ENCODE assay signal across 8 cellular contexts in genomic region chrX:71181910-71182799, GRCh38. TPM values are rescaled to one million over a fixed set of nuclear protein-coding genes. Genes with fewer than 3 reads are reported as not detected.
A peak's percentile ranks its signal among the peaks of the same experiment; 100 is the strongest.
DNase-seq lines count a peak whose midpoint lies in the region; ATAC-seq and TF ChIP-seq lines count a peak whose summit lies in the region.

No MANE protein-coding gene starts in this region.

- H3K27ac ChIP-seq in fibroblast of lung (ENCODE audit: insufficient read depth, low read length), result peak overlapping the region; percentile 74

- H3K4me2 ChIP-seq in fibroblast of lung (ENCODE audit: extremely low read depth, insufficient read depth, low read length), result peak overlapping the region; percentile 54

- no peaks in the 10 kb centered on the region for H3K79me2 ChIP-seq in fibroblast of lung (ENCODE audit: control insufficient read depth, insufficient read depth, low read length)

- TF ChIP-seq EP300 in Ishikawa (IDR thresholded peaks at IDR 0.05; ENCODE audit: borderline replicate concordance), result no peak

- H3K36me3 ChIP-seq in fibroblast of lung (ENCODE audit: control insufficient read depth, insufficient read depth, low read length), result no peaks in the 10 kb centered on the region

- peaks cover 15% of the 10 kb centered on the region for H3K36me3 Mint-ChIP-seq in activated T-helper 17 cell treated with anti-CD3 and anti-CD28 coated beads, Interleukin-2, amount 50 U/mL, for 72 hours (ENCODE audit: low read depth)
- no peaks in the 10 kb centered on the region for H3K36me3 Mint-ChIP-seq in naive B cell
- peaks cover 15% of the 10 kb centered on the region for H3K36me3 Mint-ChIP-seq in stimulated activated effector memory CD8-positive, alpha-beta T cell treated with anti-CD3 and anti-CD28 coated beads, Interleukin-12 subunit alpha, Interleukin-12 subunit beta, amount 100 ng/mL, for 72 hours

- no peaks in the 10 kb centered on the region for H3K4me1 Mint-ChIP-seq in activated T-helper 17 cell treated with anti-CD3 and anti-CD28 coated beads, Interleukin-2, amount 50 U/mL, for 72 hours
- peaks cover 4 to 16% (median 5%) of the 10 kb centered on the region in 3 donors for H3K4me1 Mint-ChIP-seq in naive B cell
- no peaks in the 10 kb centered on the region for H3K4me1 Mint-ChIP-seq in stimulated activated effector memory CD8-positive, alpha-beta T cell treated with anti-CD3 and anti-CD28 coated beads, Interleukin-12 subunit alpha, Interleukin-12 subunit beta, amount 100 ng/mL, for 72 hours

- peak overlapping the region; percentile 53 for H3K9ac ChIP-seq in fibroblast of lung (ENCODE audit: insufficient read depth, low read length)

- no peaks in the 10 kb centered on the region for H3K4me1 ChIP-seq in fibroblast of lung (ENCODE audit: control insufficient read depth, extremely low read depth, insufficient read depth, low read length)

- no peaks in the 10 kb centered on the region for H3K27me3 ChIP-seq in fibroblast of lung (ENCODE audit: control insufficient read depth, insufficient read depth, low read length)

- H3K27ac Mint-ChIP-seq in activated T-helper 17 cell treated with anti-CD3 and anti-CD28 coated beads, Interleukin-2, amount 50 U/mL, for 72 hours, result peak overlapping the region; percentile 93
- H3K27ac Mint-ChIP-seq in naive B cell, result peak overlapping the region; percentile 92 to 99 (median 97)
- H3K27ac Mint-ChIP-seq in stimulated activated effector memory CD8-positive, alpha-beta T cell treated with anti-CD3 and anti-CD28 coated beads, Interleukin-12 subunit alpha, Interleukin-12 subunit beta, amount 100 ng/mL, for 72 hours, result peak overlapping the region; percentile 95

- H2AFZ ChIP-seq in fibroblast of lung (ENCODE audit: low read length), result peak overlapping the region; percentile 36

- TF ChIP-seq CTCF in fibroblast of lung (conservative IDR thresholded peaks at IDR 0.05 in 1 of 2, IDR thresholded peaks at IDR 0.05 in 1 of 2; ENCODE audit: low read depth in 1 of 2, low read length in 2 of 2), result no peak

- peak overlapping the region; percentile 37 to 82 (median 50) for H3K4me3 ChIP-seq in fibroblast of lung (replicated peaks in 1 of 4; ENCODE audit: control extremely low read depth in 1 of 4, insufficient read depth in 1 of 4, low read depth in 3 of 4, low read length in 4 of 4)

- H3K9me3 Mint-ChIP-seq in activated T-helper 17 cell treated with anti-CD3 and anti-CD28 coated beads, Interleukin-2, amount 50 U/mL, for 72 hours, result no peaks in the 10 kb centered on the region
- no peaks in the 10 kb centered on the region for H3K9me3 Mint-ChIP-seq in naive B cell
- no peaks in the 10 kb centered on the region for H3K9me3 Mint-ChIP-seq in stimulated activated effector memory CD8-positive, alpha-beta T cell treated with anti-CD3 and anti-CD28 coated beads, Interleukin-12 subunit alpha, Interleukin-12 subunit beta, amount 100 ng/mL, for 72 hours

- no peaks in the 10 kb centered on the region for H3K9me3 ChIP-seq in fibroblast of lung (ENCODE audit: control insufficient read depth, insufficient read depth, low read depth, low read length)

- no peak for TF ChIP-seq RAD21 in Ishikawa (IDR thresholded peaks at IDR 0.05; ENCODE audit: low read depth)

- ATAC-seq in GM21619 (IDR thresholded peaks at IDR 0.05; ENCODE audit: unreplicated experiment), result peak; percentile 87
- ATAC-seq in activated T-helper 17 cell treated with anti-CD3 and anti-CD28 coated beads, Interleukin-2, amount 50 U/mL, for 72 hours (replicated peaks), result peak; percentile 96
- ATAC-seq in naive B cell (ENCODE audit: low read depth in 2 of 2), result peak; percentile 88 to 91
- peak; percentile 97 for ATAC-seq in stimulated activated effector memory CD8-positive, alpha-beta T cell treated with anti-CD3 and anti-CD28 coated beads, Interleukin-12 subunit alpha, Interleukin-12 subunit beta, amount 100 ng/mL, for 72 hours

- peak overlapping the region; percentile 87 for H3K4me3 Mint-ChIP-seq in activated T-helper 17 cell treated with anti-CD3 and anti-CD28 coated beads, Interleukin-2, amount 50 U/mL, for 72 hours
- peak overlapping the region; percentile 86 to 99 (median 97) for H3K4me3 Mint-ChIP-seq in naive B cell
- peak overlapping the region; percentile 78 for H3K4me3 Mint-ChIP-seq in stimulated activated effector memory CD8-positive, alpha-beta T cell treated with anti-CD3 and anti-CD28 coated beads, Interleukin-12 subunit alpha, Interleukin-12 subunit beta, amount 100 ng/mL, for 72 hours

- H4K20me1 ChIP-seq in fibroblast of lung (ENCODE audit: control insufficient read depth, extremely low read depth, insufficient read depth, low read length), result no peaks in the 10 kb centered on the region

- DNase-seq in DMS53 (lab: John Stamatoyannopoulos, UW), result peak; percentile 98
- DNase-seq in RKO (ENCODE audit: low spot score), result peak; percentile 96
- peak; percentile 97 to 98 for DNase-seq in fibroblast of lung (ENCODE audit: low read depth in 2 of 2)
- peak; percentile 79 for DNase-seq in naive B cell
- peak; percentile 44 to 82 for DNase-seq in stimulated activated effector memory CD8-positive, alpha-beta T cell treated with anti-CD3 and anti-CD28 coated beads, Interleukin-12 subunit alpha, Interleukin-12 subunit beta, amount 100 ng/mL, for 72 hours (ENCODE audit: low spot score in 2 of 2)

- no peaks in the 10 kb centered on the region for H3K27me3 Mint-ChIP-seq in activated T-helper 17 cell treated with anti-CD3 and anti-CD28 coated beads, Interleukin-2, amount 50 U/mL, for 72 hours
- H3K27me3 Mint-ChIP-seq in naive B cell, result no peaks in the 10 kb centered on the region

TF ChIP-seq in Ishikawa, 13 proteins besides CTCF, POLR2A, EP300 and RAD21:
- TF ChIP-seq TCF12 (IDR thresholded peaks at IDR 0.05; ENCODE audit: low read depth) (no peak), YY1 (IDR thresholded peaks at IDR 0.05; ENCODE audit: low read depth) (peak; percentile 73; the same call in 1 of the 2 replicates), USF1 (IDR thresholded peaks at IDR 0.05) (peak; percentile 80), REST (IDR thresholded peaks at IDR 0.05; ENCODE audit: low read depth) (no peak), MAX (IDR thresholded peaks at IDR 0.05) (peak; percentile 91), ZBTB7A (IDR thresholded peaks at IDR 0.05; ENCODE audit: low read depth) (0 out of 2 replicates have a peak, but pooled peaks have one; percentile 42), TEAD4 (IDR thresholded peaks at IDR 0.05) (peak; percentile 49; the same call in 1 of the 2 replicates), TAF1 (IDR thresholded peaks at IDR 0.05; ENCODE audit: low read depth) (peak; percentile 71), FOXM1 (IDR thresholded peaks at IDR 0.05; ENCODE audit: borderline replicate concordance, low read depth) (0 out of 2 replicates have a peak, but pooled peaks have one; percentile 25)

RNA-seq across cellular contexts. Expression of gene NLGN3, which starts 37.5 kb away (rescaled TPM):
- total RNA-seq in activated T-helper 17 cell treated with anti-CD3 and anti-CD28 coated beads, Interleukin-2, amount 50 U/mL, for 72 hours, result 1 to 10 TPM; 1.6 to 6.4 TPM
- 0.51 and 0.83 TPM in 2 replicates for total RNA-seq in fibroblast of lung
- polyA plus RNA-seq in fibroblast of lung, result 0.41 and 0.71 TPM in 2 replicates
- polyA plus RNA-seq in fibroblast of lung (2012), result 0.44 and 0.63 TPM in 2 replicates
- 0.43 and 1.9 TPM in 2 replicates for polyA minus RNA-seq in fibroblast of lung (ENCODE audit: low replicate concordance)
- polyA plus RNA-seq in naive B cell (ENCODE audit: low read depth in 6 of 6), result under 1 TPM in 2 of 6 donors, not detected in 4; 0.09 to 0.35 TPM

RNA-seq across cellular contexts. Expression of gene GJB1, which starts 40.9 kb away (rescaled TPM):
- under 1 TPM in 1 of 2 donors, not detected in 1; 0.21 TPM for total RNA-seq in activated T-helper 17 cell treated with anti-CD3 and anti-CD28 coated beads, Interleukin-2, amount 50 U/mL, for 72 hours
- total RNA-seq in fibroblast of lung, result not detected in 2 replicates
- polyA plus RNA-seq in fibroblast of lung (not detected in 2 replicates), naive B cell (ENCODE audit: low read depth in 6 of 6) (not detected)
- polyA plus RNA-seq in fibroblast of lung (2012), result not detected in 2 replicates
- not detected in 2 replicates for polyA minus RNA-seq in fibroblast of lung (ENCODE audit: low replicate concordance)

Comparison
In these comparisons a context has a peak if more than half of its experiments do, and no peak if none do; other contexts are left out.
1. Peak in every context shown above with its lines: DNase-seq, ATAC-seq, H3K4me3 ChIP-seq and H3K27ac ChIP-seq.